In the genomic region with DNA sequence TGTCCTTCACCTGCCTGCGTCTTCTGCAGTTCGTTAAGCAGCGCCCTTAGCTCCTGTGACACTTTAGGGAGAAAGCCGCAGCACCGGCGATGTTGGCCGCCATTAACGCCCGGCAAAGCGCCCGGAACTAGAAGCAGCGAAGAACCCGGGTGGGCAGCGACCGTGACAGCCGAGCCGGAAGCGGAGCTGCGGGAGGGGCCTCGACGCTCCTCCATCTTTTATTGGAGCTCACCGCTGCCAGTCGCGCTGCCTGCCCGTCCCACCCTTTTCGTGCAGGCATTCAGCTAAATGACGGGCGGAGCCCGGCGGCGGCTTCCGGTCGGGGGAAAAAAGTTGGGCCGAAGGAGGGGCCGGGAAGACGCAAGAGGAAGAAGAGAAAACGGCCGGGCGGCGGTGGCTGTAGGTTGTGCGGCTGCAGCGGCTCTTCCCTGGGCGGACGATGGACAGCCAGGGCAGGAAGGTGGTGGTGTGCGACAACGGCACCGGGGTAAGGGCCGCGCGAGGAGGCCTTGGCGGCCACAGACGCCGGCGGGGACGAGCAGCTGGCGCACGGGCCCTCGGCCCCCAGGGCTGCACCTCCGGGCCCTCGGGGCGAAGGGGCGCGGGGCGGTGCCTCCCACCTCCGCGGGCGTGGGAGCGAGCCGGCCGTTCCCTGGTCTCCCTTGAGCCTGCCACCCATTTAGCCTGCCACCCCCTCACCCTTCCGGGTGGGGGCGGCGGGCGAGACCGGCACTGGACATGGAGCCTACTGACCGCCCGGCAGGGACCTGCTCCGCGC, we compare ENCODE assay signal across 1 cellular context.
TF ChIP-seq lines count a peak whose summit lies in the region.

Gene ACTR2 (plus strand): TSS at position 361 of the 778 bp plus-strand sequence. CDS start 79 bp downstream, at position 440.

TF ChIP-seq in HepG2, 621 proteins besides CTCF, POLR2A, EP300 and RAD21 (continued from another document and continues in another):
- TF ChIP-seq HOXA9 (CRISPR knock-in tag; IDR thresholded peaks at IDR 0.05; ENCODE audit: borderline replicate concordance), result no peak; the same call in 1 of the 2 replicates
- no peak for TF ChIP-seq NPAS2 (CRISPR knock-in tag; IDR thresholded peaks at IDR 0.05; ENCODE audit: borderline replicate concordance)
- 0 out of 2 replicates have a peak, but pooled peaks have one; percentile 1 for TF ChIP-seq MTF1 (CRISPR knock-in tag; IDR thresholded peaks at IDR 0.05)
- 0 out of 2 replicates have a peak, but pooled peaks have one; percentile 34 for TF ChIP-seq TOE1 (CRISPR knock-in tag; IDR thresholded peaks at IDR 0.05)
- TF ChIP-seq KLF11 (CRISPR knock-in tag; IDR thresholded peaks at IDR 0.05), result peak; percentile 54; the same call in 1 of the 2 replicates
- no peak for TF ChIP-seq THYN1 (CRISPR knock-in tag; IDR thresholded peaks at IDR 0.05; ENCODE audit: borderline replicate concordance, low read depth)
- TF ChIP-seq, protein P1, sequence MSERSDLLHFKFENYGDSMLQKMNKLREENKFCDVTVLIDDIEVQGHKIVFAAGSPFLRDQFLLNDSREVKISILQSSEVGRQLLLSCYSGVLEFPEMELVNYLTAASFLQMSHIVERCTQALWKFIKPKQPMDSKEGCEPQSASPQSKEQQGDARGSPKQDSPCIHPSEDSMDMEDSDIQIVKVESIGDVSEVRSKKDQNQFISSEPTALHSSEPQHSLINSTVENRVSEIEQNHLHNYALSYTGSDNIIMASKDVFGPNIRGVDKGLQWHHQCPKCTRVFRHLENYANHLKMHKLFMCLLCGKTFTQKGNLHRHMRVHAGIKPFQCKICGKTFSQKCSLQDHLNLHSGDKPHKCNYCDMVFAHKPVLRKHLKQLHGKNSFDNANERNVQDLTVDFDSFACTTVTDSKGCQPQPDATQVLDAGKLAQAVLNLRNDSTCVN (CRISPR knock-in tag; IDR thresholded peaks at IDR 0.05; ENCODE audit: borderline replicate concordance), result peak; percentile 43
- TF ChIP-seq RARG (CRISPR knock-in tag; IDR thresholded peaks at IDR 0.05; ENCODE audit: low read depth), result peak; percentile 25; the same call in 1 of the 2 replicates
- TF ChIP-seq CREM (IDR thresholded peaks at IDR 0.05), result peak; percentile 82
- no peak for TF ChIP-seq CREM (CRISPR knock-in tag; IDR thresholded peaks at IDR 0.05)
- TF ChIP-seq TSC22D2 (CRISPR knock-in tag; IDR thresholded peaks at IDR 0.05; ENCODE audit: borderline replicate concordance), result no peak
- TF ChIP-seq, protein P2, sequence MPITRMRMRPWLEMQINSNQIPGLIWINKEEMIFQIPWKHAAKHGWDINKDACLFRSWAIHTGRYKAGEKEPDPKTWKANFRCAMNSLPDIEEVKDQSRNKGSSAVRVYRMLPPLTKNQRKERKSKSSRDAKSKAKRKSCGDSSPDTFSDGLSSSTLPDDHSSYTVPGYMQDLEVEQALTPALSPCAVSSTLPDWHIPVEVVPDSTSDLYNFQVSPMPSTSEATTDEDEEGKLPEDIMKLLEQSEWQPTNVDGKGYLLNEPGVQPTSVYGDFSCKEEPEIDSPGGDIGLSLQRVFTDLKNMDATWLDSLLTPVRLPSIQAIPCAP (CRISPR knock-in tag; IDR thresholded peaks at IDR 0.05; ENCODE audit: low read depth), result no peak
- TF ChIP-seq ZXDC (CRISPR knock-in tag; IDR thresholded peaks at IDR 0.05), result 0 out of 2 replicates have a peak, but pooled peaks have one; percentile 73
- peak; percentile 29 for TF ChIP-seq ARNTL (CRISPR knock-in tag; IDR thresholded peaks at IDR 0.05)
- TF ChIP-seq, protein P3, sequence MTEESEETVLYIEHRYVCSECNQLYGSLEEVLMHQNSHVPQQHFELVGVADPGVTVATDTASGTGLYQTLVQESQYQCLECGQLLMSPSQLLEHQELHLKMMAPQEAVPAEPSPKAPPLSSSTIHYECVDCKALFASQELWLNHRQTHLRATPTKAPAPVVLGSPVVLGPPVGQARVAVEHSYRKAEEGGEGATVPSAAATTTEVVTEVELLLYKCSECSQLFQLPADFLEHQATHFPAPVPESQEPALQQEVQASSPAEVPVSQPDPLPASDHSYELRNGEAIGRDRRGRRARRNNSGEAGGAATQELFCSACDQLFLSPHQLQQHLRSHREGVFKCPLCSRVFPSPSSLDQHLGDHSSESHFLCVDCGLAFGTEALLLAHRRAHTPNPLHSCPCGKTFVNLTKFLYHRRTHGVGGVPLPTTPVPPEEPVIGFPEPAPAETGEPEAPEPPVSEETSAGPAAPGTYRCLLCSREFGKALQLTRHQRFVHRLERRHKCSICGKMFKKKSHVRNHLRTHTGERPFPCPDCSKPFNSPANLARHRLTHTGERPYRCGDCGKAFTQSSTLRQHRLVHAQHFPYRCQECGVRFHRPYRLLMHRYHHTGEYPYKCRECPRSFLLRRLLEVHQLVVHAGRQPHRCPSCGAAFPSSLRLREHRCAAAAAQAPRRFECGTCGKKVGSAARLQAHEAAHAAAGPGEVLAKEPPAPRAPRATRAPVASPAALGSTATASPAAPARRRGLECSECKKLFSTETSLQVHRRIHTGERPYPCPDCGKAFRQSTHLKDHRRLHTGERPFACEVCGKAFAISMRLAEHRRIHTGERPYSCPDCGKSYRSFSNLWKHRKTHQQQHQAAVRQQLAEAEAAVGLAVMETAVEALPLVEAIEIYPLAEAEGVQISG (CRISPR knock-in tag; IDR thresholded peaks at IDR 0.05), result peak; percentile 89
- TF ChIP-seq ZNF382 (CRISPR knock-in tag; IDR thresholded peaks at IDR 0.05; ENCODE audit: borderline replicate concordance), result no peak
- TF ChIP-seq, protein P4, sequence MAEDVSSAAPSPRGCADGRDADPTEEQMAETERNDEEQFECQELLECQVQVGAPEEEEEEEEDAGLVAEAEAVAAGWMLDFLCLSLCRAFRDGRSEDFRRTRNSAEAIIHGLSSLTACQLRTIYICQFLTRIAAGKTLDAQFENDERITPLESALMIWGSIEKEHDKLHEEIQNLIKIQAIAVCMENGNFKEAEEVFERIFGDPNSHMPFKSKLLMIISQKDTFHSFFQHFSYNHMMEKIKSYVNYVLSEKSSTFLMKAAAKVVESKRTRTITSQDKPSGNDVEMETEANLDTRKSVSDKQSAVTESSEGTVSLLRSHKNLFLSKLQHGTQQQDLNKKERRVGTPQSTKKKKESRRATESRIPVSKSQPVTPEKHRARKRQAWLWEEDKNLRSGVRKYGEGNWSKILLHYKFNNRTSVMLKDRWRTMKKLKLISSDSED (CRISPR knock-in tag; IDR thresholded peaks at IDR 0.05), result peak; percentile 54; the same call in 1 of the 2 replicates
- TF ChIP-seq ASH2L (IDR thresholded peaks at IDR 0.05; ENCODE audit: insufficient read length, low read depth, low read length), result peak; percentile 94
- TF ChIP-seq ZNF362 (CRISPR knock-in tag; IDR thresholded peaks at IDR 0.05; ENCODE audit: borderline replicate concordance), result peak; percentile 81
- TF ChIP-seq SP2 (CRISPR knock-in tag; IDR thresholded peaks at IDR 0.05), result peak; percentile 99
- TF ChIP-seq ZMAT3 (CRISPR knock-in tag; conservative IDR thresholded peaks at IDR 0.05), result peak; percentile 85
- TF ChIP-seq HNF4G (IDR thresholded peaks at IDR 0.05; ENCODE audit: borderline replicate concordance, low read depth, low read length), result 0 out of 2 replicates have a peak, but pooled peaks have one; percentile 26
- peak; percentile 20; the same call in 1 of the 2 replicates for TF ChIP-seq HNF4G (CRISPR knock-in tag; IDR thresholded peaks at IDR 0.05; ENCODE audit: borderline replicate concordance, low read depth)
- TF ChIP-seq KLF9 (CRISPR knock-in tag; IDR thresholded peaks at IDR 0.05; ENCODE audit: low read depth), result 0 out of 2 replicates have a peak, but pooled peaks have one; percentile 19
- TF ChIP-seq ATM (IDR thresholded peaks at IDR 0.05; ENCODE audit: borderline replicate concordance), result no peak
- TF ChIP-seq, protein P5, sequence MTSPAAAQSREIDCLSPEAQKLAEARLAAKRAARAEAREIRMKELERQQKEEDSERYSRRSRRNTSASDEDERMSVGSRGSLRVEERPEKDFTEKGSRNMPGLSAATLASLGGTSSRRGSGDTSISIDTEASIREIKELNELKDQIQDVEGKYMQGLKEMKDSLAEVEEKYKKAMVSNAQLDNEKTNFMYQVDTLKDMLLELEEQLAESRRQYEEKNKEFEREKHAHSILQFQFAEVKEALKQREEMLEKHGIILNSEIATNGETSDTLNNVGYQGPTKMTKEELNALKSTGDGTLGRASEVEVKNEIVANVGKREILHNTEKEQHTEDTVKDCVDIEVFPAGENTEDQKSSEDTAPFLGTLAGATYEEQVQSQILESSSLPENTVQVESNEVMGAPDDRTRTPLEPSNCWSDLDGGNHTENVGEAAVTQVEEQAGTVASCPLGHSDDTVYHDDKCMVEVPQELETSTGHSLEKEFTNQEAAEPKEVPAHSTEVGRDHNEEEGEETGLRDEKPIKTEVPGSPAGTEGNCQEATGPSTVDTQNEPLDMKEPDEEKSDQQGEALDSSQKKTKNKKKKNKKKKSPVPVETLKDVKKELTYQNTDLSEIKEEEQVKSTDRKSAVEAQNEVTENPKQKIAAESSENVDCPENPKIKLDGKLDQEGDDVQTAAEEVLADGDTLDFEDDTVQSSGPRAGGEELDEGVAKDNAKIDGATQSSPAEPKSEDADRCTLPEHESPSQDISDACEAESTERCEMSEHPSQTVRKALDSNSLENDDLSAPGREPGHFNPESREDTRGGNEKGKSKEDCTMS (CRISPR knock-in tag; conservative IDR thresholded peaks at IDR 0.05), result no peak
- TF ChIP-seq MEF2D (CRISPR knock-in tag; IDR thresholded peaks at IDR 0.05), result peak; percentile 91
- peak; percentile 86 for TF ChIP-seq ZNF781 (CRISPR knock-in tag; IDR thresholded peaks at IDR 0.05; ENCODE audit: borderline replicate concordance, not compliant biosample characterization)
- peak; percentile 70; the same call in 1 of the 2 replicates for TF ChIP-seq KDM5B (CRISPR knock-in tag; IDR thresholded peaks at IDR 0.05; ENCODE audit: borderline replicate concordance)
- TF ChIP-seq HNRNPK (IDR thresholded peaks at IDR 0.05; ENCODE audit: low read depth, low read length, poor library complexity, severe bottlenecking), result peak; percentile 78
- peak; percentile 97 for TF ChIP-seq YY1 (IDR thresholded peaks at IDR 0.05; ENCODE audit: insufficient read depth, insufficient replicate concordance, low read depth, low read length)
- TF ChIP-seq SP4 (CRISPR knock-in tag; IDR thresholded peaks at IDR 0.05), result peak; percentile 95
- no peak; the same call in none of the 2 replicates for TF ChIP-seq E2F1 (CRISPR knock-in tag; IDR thresholded peaks at IDR 0.05)
- 0 out of 2 replicates have a peak, but pooled peaks have one; percentile 29 for TF ChIP-seq ZBTB21 (CRISPR knock-in tag; IDR thresholded peaks at IDR 0.05)
- no peak; the same call in none of the 2 replicates for TF ChIP-seq ZNF772 (CRISPR knock-in tag; IDR thresholded peaks at IDR 0.05)
- no peak; the same call in none of the 2 replicates for TF ChIP-seq RARA (CRISPR knock-in tag; IDR thresholded peaks at IDR 0.05)
- TF ChIP-seq ZNF33B (CRISPR knock-in tag; IDR thresholded peaks at IDR 0.05), result no peak; the same call in 1 of the 2 replicates
- TF ChIP-seq, protein P6, sequence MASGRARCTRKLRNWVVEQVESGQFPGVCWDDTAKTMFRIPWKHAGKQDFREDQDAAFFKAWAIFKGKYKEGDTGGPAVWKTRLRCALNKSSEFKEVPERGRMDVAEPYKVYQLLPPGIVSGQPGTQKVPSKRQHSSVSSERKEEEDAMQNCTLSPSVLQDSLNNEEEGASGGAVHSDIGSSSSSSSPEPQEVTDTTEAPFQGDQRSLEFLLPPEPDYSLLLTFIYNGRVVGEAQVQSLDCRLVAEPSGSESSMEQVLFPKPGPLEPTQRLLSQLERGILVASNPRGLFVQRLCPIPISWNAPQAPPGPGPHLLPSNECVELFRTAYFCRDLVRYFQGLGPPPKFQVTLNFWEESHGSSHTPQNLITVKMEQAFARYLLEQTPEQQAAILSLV (CRISPR knock-in tag; IDR thresholded peaks at IDR 0.05; ENCODE audit: borderline replicate concordance), result peak; percentile 75; the same call in 1 of the 2 replicates
- TF ChIP-seq ZNF850 (CRISPR knock-in tag; conservative IDR thresholded peaks at IDR 0.05), result no peak; the same call in 1 of the 2 replicates
- TF ChIP-seq TMF1 (CRISPR knock-in tag; IDR thresholded peaks at IDR 0.05; ENCODE audit: low read depth), result peak; percentile 78; the same call in 1 of the 2 replicates
- TF ChIP-seq SIX4 (CRISPR knock-in tag; IDR thresholded peaks at IDR 0.05), result peak; percentile 59
- peak; percentile 83 for TF ChIP-seq YEATS2 (CRISPR knock-in tag; IDR thresholded peaks at IDR 0.05; ENCODE audit: borderline replicate concordance)
- TF ChIP-seq ETV6 (CRISPR knock-in tag; conservative IDR thresholded peaks at IDR 0.05), result peak; percentile 22; the same call in 1 of the 2 replicates
- TF ChIP-seq STAG1 (CRISPR knock-in tag; IDR thresholded peaks at IDR 0.05), result peak; percentile 4; the same call in 1 of the 2 replicates
- peak; percentile 83; the same call in 1 of the 2 replicates for TF ChIP-seq ZSCAN12 (CRISPR knock-in tag; IDR thresholded peaks at IDR 0.05)
- no peak for TF ChIP-seq NFE2L2 (IDR thresholded peaks at IDR 0.05; ENCODE audit: low read length)
- TF ChIP-seq HDAC6 (IDR thresholded peaks at IDR 0.05; ENCODE audit: low read depth, low read length), result no peak
